ENCODE assay signal across 8 cellular contexts in genomic region chr14:99271951-99272668, GRCh38. TPM values are rescaled to one million over a fixed set of nuclear protein-coding genes. Genes with fewer than 3 reads are reported as not detected.
A peak's percentile ranks its signal among the peaks of the same experiment; 100 is the strongest.
DNase-seq lines count a peak whose midpoint lies in the region; ATAC-seq and TF ChIP-seq lines count a peak whose summit lies in the region.

TSS of gene BCL11B (minus strand) at chr14:99272197. CDS start at chr14:99271218, 979 bp downstream.

- peaks cover 17 to 41% of the 10 kb centered on the region in 2 donors for H3K4me1 ChIP-seq in thoracic aorta (ENCODE audit: control insufficient read depth in 1 of 2, low read depth in 2 of 2)

- H3K27ac ChIP-seq in thoracic aorta: no peak within 1 kb of the TSS

- peaks cover 5% of the 10 kb centered on the region for H3K27me3 ChIP-seq in thoracic aorta (replicated peaks; ENCODE audit: insufficient read depth)

- in situ Hi-C loops in KBM-7 (cut with MboI; ENCODE audit: low pct_unique_long_range_greater_than_20kb, low sequenced_read_pairs): no loop called here

- H3K4me3 ChIP-seq in fibroblast of the aortic adventitia (ENCODE audit: low read depth, low read length): peak within 1 kb of the TSS; percentile 58
- H3K4me3 ChIP-seq in thoracic aorta: peak within 1 kb of the TSS; percentile 63

- TF ChIP-seq CTCF in fibroblast of the aortic adventitia (IDR thresholded peaks at IDR 0.05; ENCODE audit: insufficient read depth, low read length) (peak; percentile 49), thoracic aorta (IDR thresholded peaks at IDR 0.05) (peak; percentile 35)

- peak; percentile 83 for DNase-seq in DMS114 treated with DMSO at 0.1 percent for 48 hours (lab: John Stamatoyannopoulos, UW; ENCODE audit: unreplicated experiment)
- DNase-seq in KBM-7: peak; percentile 85
- DNase-seq in RPMI7951 (ENCODE audit: low read depth): peak; percentile 82
- DNase-seq in activated T-helper 1 cell treated with anti-CD3 and anti-CD28 coated beads, Interleukin-2, amount 50 U/mL, for 16 hours (ENCODE audit: low read depth in 1 of 2, low spot score in 1 of 2): peak; percentile 77 to 79
- peak; percentile 73 for DNase-seq in fibroblast of the aortic adventitia (ENCODE audit: low read depth)
- DNase-seq in occipital lobe (lab: John Stamatoyannopoulos, UW): peak; percentile 26
- peak; percentile 33 for DNase-seq in thoracic aorta (ENCODE audit: low spot score)

- H3K36me3 ChIP-seq in thoracic aorta: no peaks in the 10 kb centered on the region

- peak; percentile 77 for ATAC-seq in GM21576 (IDR thresholded peaks at IDR 0.05; ENCODE audit: unreplicated experiment)
- ATAC-seq in thoracic aorta (ENCODE audit: insufficient number of reproducible peaks, low FRiP score, low read depth): no peak

- no peaks in the 10 kb centered on the region for H3K9me3 ChIP-seq in thoracic aorta

RNA-seq across cellular contexts. Expression of gene BCL11B, which starts in this region (rescaled TPM):
- 0.10 and 0.12 TPM in 2 replicates for total RNA-seq in RPMI7951 (2014; rRNA removed; shearing (Covaris generic))
- total RNA-seq in fibroblast of the aortic adventitia (ENCODE audit: low replicate concordance): 0.09 TPM in 1 of 2 replicates, not detected in the other
- total RNA-seq in occipital lobe: 27.0 TPM
- 1 to 10 TPM in 1 of 2 donors, under 1 TPM in 1; 0.92 to 6.2 TPM for total RNA-seq in thoracic aorta

Comparison
In these comparisons a context has a peak if more than half of its experiments do, and no peak if none do; other contexts are left out.
1. Peak in DNase-seq in RPMI7951; RNA of the gene not detected or under 1 TPM.
2. Peak in DNase-seq and H3K4me3 ChIP-seq in fibroblast of the aortic adventitia; RNA of the gene not detected or under 1 TPM.
3. DNase-seq: peak in every context shown above with its lines; median percentile 85 in KBM-7; 83 in DMS114 treated with DMSO at 0.1 percent for 48 hours; 82 in RPMI7951; 78 in activated T-helper 1 cell treated with anti-CD3 and anti-CD28 coated beads, Interleukin-2, amount 50 U/mL, for 16 hours; 73 in fibroblast of the aortic adventitia; 33 in thoracic aorta; 26 in occipital lobe.